Comparison of ENCODE assay signal across 20 cellular contexts in the genomic region with DNA sequence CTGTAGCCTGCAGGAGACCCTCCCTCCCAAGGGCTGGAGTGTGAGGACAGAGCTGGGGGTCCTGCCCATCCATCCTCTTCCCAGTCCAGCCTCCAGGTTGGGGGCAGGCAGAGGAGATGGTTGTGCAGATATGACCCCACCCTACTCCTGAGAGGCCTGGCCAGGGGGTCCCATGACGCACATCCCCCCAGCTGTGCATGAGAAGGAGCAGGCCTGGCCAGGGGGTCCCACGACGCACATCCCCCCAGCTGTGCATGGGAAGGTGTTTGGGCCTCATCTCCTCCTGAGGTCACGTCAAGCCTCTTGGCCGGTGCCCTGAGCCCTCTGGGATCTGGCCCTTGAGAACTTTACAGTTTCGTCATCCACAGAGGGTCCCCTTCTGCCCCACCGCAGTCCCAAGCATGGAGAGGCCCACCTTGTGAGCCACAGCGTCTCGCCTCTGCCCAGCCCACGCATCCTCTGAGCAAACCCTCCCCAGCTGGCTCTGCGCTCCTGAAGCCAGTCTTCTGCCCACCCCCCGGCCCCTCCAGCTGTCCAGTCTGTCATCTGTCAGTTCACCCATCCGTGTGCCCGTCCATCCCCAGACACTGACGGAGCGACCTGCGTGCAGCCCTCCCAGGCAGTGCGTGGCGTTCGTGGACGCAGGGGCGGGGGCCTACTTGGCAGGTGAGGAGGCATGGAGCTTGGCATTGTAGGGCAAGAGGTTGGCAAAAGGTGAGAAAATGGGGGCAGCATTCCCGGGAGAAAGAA. TPM values are rescaled to one million over a fixed set of nuclear protein-coding genes. Genes with fewer than 3 reads are reported as not detected.
DNase-seq lines count a peak whose midpoint lies in the region; ATAC-seq, FAIRE-seq and TF ChIP-seq lines count a peak whose summit lies in the region.
"Had no signal": no experiment of that assay in that cellular context is flagged by ENCODE, and none has a peak within 500 bp of the region (broad histone marks: within the 10 kb centered on the region; RNA-seq: fewer than 3 reads in every experiment).

No MANE protein-coding gene starts in this region.

- intact Hi-C loops in Right ventricle myocardium inferior (cut with DNase I) = no loop called here
- intact Hi-C loops in lower lobe of right lung (cut with DNase I) = no loop called here
- intact Hi-C loops in aorta (cut with DNase I) = no loop called here

- FAIRE-seq in GM12891 (lab: Jason Lieb, UNC) = no peak
- FAIRE-seq: endothelial cell of umbilical vein, small intestine, urothelium cell line had no signal

- H3K9me3 Mint-ChIP-seq in IgD-negative memory B cell = no peaks in the 10 kb centered on the region

- H3K4me3 Mint-ChIP-seq in IgD-negative memory B cell = peak overlapping the region in 3 of 4 donors; percentile 32 to 55 (median 38)
- H3K4me3 Mint-ChIP-seq: WTC11 had no signal

- peak; percentile 31 for DNase-seq in Right ventricle myocardium inferior (ENCODE audit: missing footprints)
- no peak for DNase-seq in right atrium auricular region (ENCODE audit: low spot score)
- peak; percentile 37 for DNase-seq in lower lobe of right lung
- peak; percentile 45 to 67 for DNase-seq in aorta
- DNase-seq in NCI-H146 (lab: John Stamatoyannopoulos, UW) = no peak
- no peak for DNase-seq in GM12891 (ENCODE audit: insufficient read length, low spot score)
- DNase-seq: anterior cingulate cortex; DMS 273 treated with DMSO at 0.1 percent for 48 hours; HCEC 1CT; NCI-H2081 treated with DMSO at 0.1 percent for 48 hours; NCI-H345; stimulated activated CD4-positive, alpha-beta T cell treated with anti-CD3 and anti-CD28 coated beads, Interleukin-1b, Interleukin-23, amount 100 ng/mL, for 48 hours had no signal

- H3K4me3 ChIP-seq in right atrium auricular region (no peak overlapping the region), lower lobe of right lung (no peak overlapping the region), aorta (ENCODE audit: low read length in 2 of 2) (no peak overlapping the region)
- H3K4me3 ChIP-seq: BLaER1 treated with 17β-estradiol and CSF1 and Interleukin-3, amounts not matched to agents 10 nM and 100 nM; suprapubic skin had no signal

- H3K9me3 ChIP-seq in right atrium auricular region (no peaks in the 10 kb centered on the region), lower lobe of right lung (no peaks in the 10 kb centered on the region), aorta (ENCODE audit: control insufficient read depth, low read length) (no peaks in the 10 kb centered on the region)
- H3K9me3 ChIP-seq: suprapubic skin had no signal

- ATAC-seq in Right ventricle myocardium inferior = no peak
- ATAC-seq in lower lobe of right lung = no peak
- ATAC-seq in aorta (ENCODE audit: low FRiP score) = no peak
- ATAC-seq: WTC11 had no signal

- H3K27ac ChIP-seq in right atrium auricular region (no peak overlapping the region), lower lobe of right lung (no peak overlapping the region), aorta (ENCODE audit: low read depth in 1 of 2, low read length in 2 of 2) (no peak overlapping the region)
- H3K27ac ChIP-seq: BLaER1 treated with 17β-estradiol and CSF1 and Interleukin-3, amounts not matched to agents 10 nM and 100 nM; suprapubic skin had no signal

- peaks cover 0 to 6% of the 10 kb centered on the region in 2 donors for H3K27me3 ChIP-seq in right atrium auricular region
- H3K27me3 ChIP-seq in lower lobe of right lung (ENCODE audit: low read depth) = peaks cover 16% of the 10 kb centered on the region
- no peaks in the 10 kb centered on the region for H3K27me3 ChIP-seq in aorta (ENCODE audit: control insufficient read depth in 1 of 2, insufficient read depth in 2 of 2, low read length in 1 of 2)
- H3K27me3 ChIP-seq: suprapubic skin had no signal

- H3K27ac Mint-ChIP-seq in IgD-negative memory B cell = peak overlapping the region in 1 of 3 donors; percentile 63
- H3K27ac Mint-ChIP-seq: WTC11 had no signal

- no peaks in the 10 kb centered on the region for H3K27me3 Mint-ChIP-seq in IgD-negative memory B cell

- H3K36me3 ChIP-seq in right atrium auricular region (no peaks in the 10 kb centered on the region), lower lobe of right lung (no peaks in the 10 kb centered on the region), aorta (ENCODE audit: control insufficient read depth in 1 of 2, insufficient read depth in 2 of 2, low read length in 1 of 2) (no peaks in the 10 kb centered on the region)
- H3K36me3 ChIP-seq: BLaER1 treated with 17β-estradiol and CSF1 and Interleukin-3, amounts not matched to agents 10 nM and 100 nM; suprapubic skin had no signal

- 85% methylated on average over 23 of the region's 23 CpGs for WGBS in aorta, 2 donors

- peaks cover 0 to 15% (median 6%) of the 10 kb centered on the region in 3 donors for H3K4me1 Mint-ChIP-seq in IgD-negative memory B cell

- peaks cover 2% of the 10 kb centered on the region for H3K36me3 Mint-ChIP-seq in IgD-negative memory B cell

- no peak for TF ChIP-seq POLR2A in GM12891 (IDR thresholded peaks at IDR 0.05; ENCODE audit: low read depth, low read length)

- H3K4me1 ChIP-seq in right atrium auricular region (peaks cover 0 to 9% of the 10 kb centered on the region in 2 donors), lower lobe of right lung (peaks cover 31% of the 10 kb centered on the region), aorta (ENCODE audit: control insufficient read depth in 1 of 2, insufficient read depth in 2 of 2, low read length in 2 of 2) (no peaks in the 10 kb centered on the region)

- TF ChIP-seq CTCF in right atrium auricular region (IDR thresholded peaks at IDR 0.05) (no peak), lower lobe of right lung (IDR thresholded peaks at IDR 0.05) (no peak)

TF ChIP-seq in GM12891, 5 proteins besides CTCF, POLR2A, EP300 and RAD21:
- TF ChIP-seq POU2F2 (IDR thresholded peaks at IDR 0.05; ENCODE audit: low read depth, low read length) (no peak), TAF1 (IDR thresholded peaks at IDR 0.05; ENCODE audit: low read depth, low read length) (no peak), SPI1 (IDR thresholded peaks at IDR 0.05; ENCODE audit: low read depth, low read length) (no peak), PAX5 (IDR thresholded peaks at IDR 0.05; ENCODE audit: insufficient read depth, low read length, severe bottlenecking) (no peak), POLR2AphosphoS5 (IDR thresholded peaks at IDR 0.05; ENCODE audit: low read depth, low read length) (no peak)
TF ChIP-seq in GM12891: peak in this region for 0.

RNA-seq across cellular contexts. Expression of a gene that starts 2.3 kb away (rescaled TPM):
- total RNA-seq in Right ventricle myocardium inferior = 0.41 TPM
- total RNA-seq in right atrium auricular region = under 1 TPM; 0.11 to 0.75 TPM
- 4.9 TPM for polyA plus RNA-seq in IgD-negative memory B cell
- 21.6 TPM for total RNA-seq in lower lobe of right lung
- 1 to 10 TPM; 1.3 to 2.8 TPM for total RNA-seq in aorta
- polyA plus RNA-seq in aorta = 1 to 10 TPM in 1 of 2 donors, under 1 TPM in 1; 0.41 to 8.1 TPM
- polyA plus RNA-seq in GM12891 (2012; ENCODE audit: low read depth, missing spikeins) = 30.5 TPM
- total RNA-seq: endothelial cell of umbilical vein had no signal

RNA-seq across cellular contexts. Expression of a gene that starts 10.6 kb away (rescaled TPM):
- total RNA-seq in Right ventricle myocardium inferior (27.8 TPM), right atrium auricular region (10 to 100 TPM; 26.8 to 32.5 TPM), lower lobe of right lung (32.9 TPM), aorta (10 to 100 TPM; 19.2 to 34.1 TPM)
- polyA plus RNA-seq in IgD-negative memory B cell (10.9 TPM), aorta (10 to 100 TPM; 10.1 to 47.6 TPM)
- polyA plus RNA-seq in GM12891 (2012; ENCODE audit: low read depth, missing spikeins) = 7.6 TPM

RNA-seq across cellular contexts. Expression of a gene that starts 24.7 kb away (rescaled TPM):
- total RNA-seq in Right ventricle myocardium inferior (50.0 TPM), right atrium auricular region (10 to 100 TPM; 26.6 to 33.3 TPM), lower lobe of right lung (91.8 TPM), aorta (10 to 100 TPM; 19.8 to 47.8 TPM)
- polyA plus RNA-seq in IgD-negative memory B cell (130 TPM), aorta (10 to 100 TPM; 27.8 to 52.7 TPM)
- polyA plus RNA-seq in GM12891 (2012; ENCODE audit: low read depth, missing spikeins) = 4.6 TPM

RNA-seq across cellular contexts. Expression of a gene that starts 45.5 kb away (rescaled TPM):
- 0.32 TPM for total RNA-seq in Right ventricle myocardium inferior
- 1 to 10 TPM in 1 of 2 donors, under 1 TPM in 1; 0.43 to 1.0 TPM for total RNA-seq in right atrium auricular region
- not detected for polyA plus RNA-seq in IgD-negative memory B cell
- 23.1 TPM for total RNA-seq in lower lobe of right lung
- total RNA-seq in aorta = under 1 TPM in 1 of 2 donors, not detected in 1; 0.42 TPM
- 10 to 100 TPM in 1 of 2 donors, under 1 TPM in 1; 0.05 to 10.9 TPM for polyA plus RNA-seq in aorta
- 0.09 TPM for polyA plus RNA-seq in GM12891 (2012; ENCODE audit: low read depth, missing spikeins)
- total RNA-seq: OCI-LY7 had no signal

Comparison
In these comparisons a context has a peak if more than half of its experiments do, and no peak if none do; other contexts are left out.
1. DNase-seq: peak in Right ventricle myocardium inferior (single experiment), lower lobe of right lung (single experiment) and aorta (2 of 2); none in right atrium auricular region (single experiment), NCI-H146 (single experiment) and GM12891 (single experiment).